ENCODE assay signal across 10 cellular contexts in genomic region chr19:58399903-58400637, GRCh38. TPM values are rescaled to one million over a fixed set of nuclear protein-coding genes. Genes with fewer than 3 reads are reported as not detected.
DNase-seq lines count a peak whose midpoint lies in the region; ATAC-seq and TF ChIP-seq lines count a peak whose summit lies in the region.
"Had no signal": no experiment of that assay in that cellular context is flagged by ENCODE, and none has a peak within 500 bp of the region (broad histone marks: within the 10 kb centered on the region; RNA-seq: fewer than 3 reads in every experiment).

No MANE protein-coding gene starts in this region.

- no peak for TF ChIP-seq EP300 in gastroesophageal sphincter (IDR thresholded peaks at IDR 0.05)

- TF ChIP-seq CTCF in WI38 (IDR thresholded peaks at IDR 0.05; ENCODE audit: low read depth, low read length): no peak
- TF ChIP-seq CTCF in thoracic aorta (IDR thresholded peaks at IDR 0.05): no peak
- TF ChIP-seq CTCF in gastroesophageal sphincter (IDR thresholded peaks at IDR 0.05): no peak

- peak overlapping the region; percentile 61 for H3K4me3 ChIP-seq in WI38 (ENCODE audit: low read depth, low read length)
- H3K4me3 ChIP-seq in thoracic aorta: peak overlapping the region; percentile 76
- peak overlapping the region in 1 of 2 donors; percentile 56 for H3K4me3 ChIP-seq in gastroesophageal sphincter

- H3K4me1 Mint-ChIP-seq in activated T-cell treated with anti-CD3 and anti-CD28 coated beads, Interleukin-2, amount 50 U/mL, for 72 hours (ENCODE audit: low read depth): peaks cover 22% of the 10 kb centered on the region
- H3K4me1 Mint-ChIP-seq in immature natural killer cell: peaks cover 10 to 15% of the 10 kb centered on the region in 2 donors

- H3K27me3 ChIP-seq in thoracic aorta (replicated peaks; ENCODE audit: insufficient read depth) (no peaks in the 10 kb centered on the region), gastroesophageal sphincter (peaks cover 36% of the 10 kb centered on the region)

- no peak overlapping the region for H3K27ac ChIP-seq in thoracic aorta
- peak overlapping the region in 1 of 4 donors; percentile 60 for H3K27ac ChIP-seq in gastroesophageal sphincter

- H3K9me3 Mint-ChIP-seq in activated T-cell treated with anti-CD3 and anti-CD28 coated beads, Interleukin-2, amount 50 U/mL, for 72 hours: no peaks in the 10 kb centered on the region
- no peaks in the 10 kb centered on the region for H3K9me3 Mint-ChIP-seq in immature natural killer cell

- ATAC-seq in activated T-cell treated with anti-CD3 and anti-CD28 coated beads, Interleukin-2, amount 50 U/mL, for 72 hours (replicated peaks in 1 of 2): no peak
- ATAC-seq in thoracic aorta (ENCODE audit: insufficient number of reproducible peaks, low FRiP score, low read depth): no peak
- no peak for ATAC-seq in gastroesophageal sphincter

- TF ChIP-seq POLR2A in gastroesophageal sphincter (IDR thresholded peaks at IDR 0.05): no peak

- no peaks in the 10 kb centered on the region for H3K9me3 ChIP-seq in thoracic aorta
- H3K9me3 ChIP-seq in gastroesophageal sphincter: no peaks in the 10 kb centered on the region

- WGBS in gastroesophageal sphincter (ENCODE audit: low coverage in 1 of 2), 2 donors: 60 to 100% methylated on average over 1 of the region's 9 CpGs

- peak overlapping the region; percentile 90 to 92 for H3K4me3 Mint-ChIP-seq in activated T-cell treated with anti-CD3 and anti-CD28 coated beads, Interleukin-2, amount 50 U/mL, for 72 hours
- peak overlapping the region; percentile 25 to 63 (median 42) for H3K4me3 Mint-ChIP-seq in immature natural killer cell

- H3K36me3 Mint-ChIP-seq in activated T-cell treated with anti-CD3 and anti-CD28 coated beads, Interleukin-2, amount 50 U/mL, for 72 hours (ENCODE audit: insufficient read depth in 2 of 2): peaks cover 1 to 2% of the 10 kb centered on the region in 2 donors
- peaks cover 0 to 4% (median 0%) of the 10 kb centered on the region in 3 donors for H3K36me3 Mint-ChIP-seq in immature natural killer cell

- H3K36me3 ChIP-seq in thoracic aorta: no peaks in the 10 kb centered on the region
- peaks cover 0 to 5% of the 10 kb centered on the region in 2 donors for H3K36me3 ChIP-seq in gastroesophageal sphincter

- peaks cover 7 to 15% of the 10 kb centered on the region in 2 donors for H3K4me1 ChIP-seq in thoracic aorta (ENCODE audit: control insufficient read depth in 1 of 2, low read depth in 2 of 2)
- H3K4me1 ChIP-seq in gastroesophageal sphincter: peaks cover 0 to 40% (median 11%) of the 10 kb centered on the region in 3 donors

- no peaks in the 10 kb centered on the region for H3K27me3 Mint-ChIP-seq in activated T-cell treated with anti-CD3 and anti-CD28 coated beads, Interleukin-2, amount 50 U/mL, for 72 hours (ENCODE audit: low read depth)
- peaks cover 10 to 12% (median 12%) of the 10 kb centered on the region in 3 donors for H3K27me3 Mint-ChIP-seq in immature natural killer cell (ENCODE audit: low read depth in 3 of 3)

- DNase-seq in activated T-cell treated with anti-CD3 and anti-CD28 coated beads, Interleukin-2, amount 50 U/mL, for 72 hours: no peak
- no peak for DNase-seq in activated T-cell treated with anti-CD3 and anti-CD28 coated beads, Interleukin-2, amount 50 U/mL, for 1 hour
- DNase-seq in immature natural killer cell: no peak
- DNase-seq in thoracic aorta (ENCODE audit: low spot score): no peak
- DNase-seq in dedifferentiated amniotic fluid mesenchymal stem cell (ENCODE audit: extremely low spot score): no peak
- DNase-seq in NCI-H128 (lab: John Stamatoyannopoulos, UW; ENCODE audit: unreplicated experiment): no peak
- DNase-seq: NCI-H524 had no signal

- no peak overlapping the region for H3K27ac Mint-ChIP-seq in activated T-cell treated with anti-CD3 and anti-CD28 coated beads, Interleukin-2, amount 50 U/mL, for 72 hours
- peak overlapping the region in 3 of 6 donors; percentile 2 to 73 (median 45) for H3K27ac Mint-ChIP-seq in immature natural killer cell

RNA-seq across cellular contexts. Expression of gene RNF225, which starts 4.6 kb away (rescaled TPM):
- total RNA-seq in activated T-cell treated with anti-CD3 and anti-CD28 coated beads, Interleukin-2, amount 50 U/mL, for 72 hours: 1 to 10 TPM in 1 of 2 donors, under 1 TPM in 1; 0.58 to 1.5 TPM
- polyA plus RNA-seq in immature natural killer cell: not detected
- total RNA-seq in thoracic aorta: not detected
- 1 to 10 TPM in 1 of 4 donors, not detected in 3; 1.5 TPM for total RNA-seq in gastroesophageal sphincter
- total RNA-seq: subcutaneous adipose tissue had no signal

RNA-seq across cellular contexts. Expression of gene ZNF584, which starts 8.4 kb away (rescaled TPM):
- 10 to 100 TPM in 1 of 2 donors, 1 to 10 TPM in 1; 7.5 to 10.4 TPM for total RNA-seq in activated T-cell treated with anti-CD3 and anti-CD28 coated beads, Interleukin-2, amount 50 U/mL, for 72 hours
- polyA plus RNA-seq in immature natural killer cell: 10 to 100 TPM in 1 of 3 donors, 1 to 10 TPM in 2; 3.4 to 12.2 (median 4.4) TPM
- total RNA-seq in thoracic aorta: 10 to 100 TPM; 18.7 to 31.5 TPM
- total RNA-seq in gastroesophageal sphincter: 10 to 100 TPM; 10.9 to 17.6 (median 12.6) TPM

RNA-seq across cellular contexts. Expression of gene RPS5, which starts 13.0 kb away (rescaled TPM):
- total RNA-seq in activated T-cell treated with anti-CD3 and anti-CD28 coated beads, Interleukin-2, amount 50 U/mL, for 72 hours: 1,000 to 10,000 TPM; 1,499 to 1,539 TPM
- 1,000 to 10,000 TPM in 1 of 3 donors, 100 to 1,000 TPM in 2; 558 to 1,355 (median 731) TPM for polyA plus RNA-seq in immature natural killer cell
- total RNA-seq in thoracic aorta: 100 to 1,000 TPM; 747 to 789 TPM
- total RNA-seq in gastroesophageal sphincter: 1,000 to 10,000 TPM in 3 of 4 donors, 100 to 1,000 TPM in 1; 841 to 2,040 (median 1,635) TPM

RNA-seq across cellular contexts. Expression of gene ZNF837, which starts 19.2 kb away (rescaled TPM):
- total RNA-seq in activated T-cell treated with anti-CD3 and anti-CD28 coated beads, Interleukin-2, amount 50 U/mL, for 72 hours: 1 to 10 TPM; 2.3 to 3.0 TPM
- 1 to 10 TPM; 1.2 to 3.6 (median 1.4) TPM for polyA plus RNA-seq in immature natural killer cell
- total RNA-seq in thoracic aorta (1 to 10 TPM; 1.6 to 3.9 TPM), gastroesophageal sphincter (1 to 10 TPM in 3 of 4 donors, under 1 TPM in 1; 0.99 to 3.7 (median 2.4) TPM)

RNA-seq across cellular contexts. Expression of gene ZNF497, which starts 37.5 kb away (rescaled TPM):
- 1 to 10 TPM; 1.5 to 2.4 TPM for total RNA-seq in activated T-cell treated with anti-CD3 and anti-CD28 coated beads, Interleukin-2, amount 50 U/mL, for 72 hours
- polyA plus RNA-seq in immature natural killer cell: under 1 TPM; 0.40 to 0.91 (median 0.62) TPM
- total RNA-seq in thoracic aorta (1 to 10 TPM in 1 of 2 donors, not detected in 1; 2.3 TPM), gastroesophageal sphincter (1 to 10 TPM in 3 of 4 donors, under 1 TPM in 1; 0.77 to 2.2 (median 1.6) TPM)
